Comparison of ENCODE assay signal across 2 cellular contexts in genomic region chr10:11913184-11913641, GRCh38.
TF ChIP-seq lines count a peak whose summit lies in the region.

No MANE protein-coding gene starts in this region.

TF ChIP-seq in SK-N-SH treated with all-trans-retinoic acid at 6 μM for 48 hours, 23 proteins besides CTCF, POLR2A, EP300 and RAD21 (continued from another document):
- TF ChIP-seq ZC3H10 (CRISPR knock-in tag; IDR thresholded peaks at IDR 0.05) = no peak
- no peak for TF ChIP-seq TCF4 (CRISPR knock-in tag; IDR thresholded peaks at IDR 0.05; ENCODE audit: borderline replicate concordance)
- TF ChIP-seq CREB5 (CRISPR knock-in tag; IDR thresholded peaks at IDR 0.05; ENCODE audit: low read depth) = no peak
- no peak for TF ChIP-seq TSHZ2 (CRISPR knock-in tag; IDR thresholded peaks at IDR 0.05)
- no peak for TF ChIP-seq ZNF565 (CRISPR knock-in tag; conservative IDR thresholded peaks at IDR 0.05; ENCODE audit: low read depth)
- TF ChIP-seq ZFP30 (CRISPR knock-in tag; IDR thresholded peaks at IDR 0.05) = no peak

TF ChIP-seq in SK-N-SH, 30 proteins besides CTCF, POLR2A, EP300 and RAD21 (continued from another document):
- TF ChIP-seq REST (IDR thresholded peaks at IDR 0.05; ENCODE audit: low read depth, low read length) (no peak), NFIC (IDR thresholded peaks at IDR 0.05; ENCODE audit: borderline replicate concordance) (no peak), MEF2A (IDR thresholded peaks at IDR 0.05; ENCODE audit: borderline replicate concordance, low read depth) (no peak), CHD2 (IDR thresholded peaks at IDR 0.05; ENCODE audit: low read length, partially characterized antibody) (no peak), POLR2AphosphoS5 (IDR thresholded peaks at IDR 0.05; ENCODE audit: low read depth, low read length) (no peak), GATA2 (CRISPR knock-in tag; IDR thresholded peaks at IDR 0.05) (no peak), TEAD4 (IDR thresholded peaks at IDR 0.05; ENCODE audit: borderline replicate concordance, insufficient read depth) (no peak), PBX3 (IDR thresholded peaks at IDR 0.05) (no peak), NRF1 (IDR thresholded peaks at IDR 0.05; ENCODE audit: low read depth, low read length) (no peak), EZH2phosphoT487 (IDR thresholded peaks at IDR 0.05; ENCODE audit: borderline replicate concordance, low read depth) (no peak), IRF3 (IDR thresholded peaks at IDR 0.05; ENCODE audit: low read depth, low read length) (no peak), RFX5 (IDR thresholded peaks at IDR 0.05; ENCODE audit: low read length) (no peak)
TF ChIP-seq in SK-N-SH: peak in this region for 0.
